10 cellular contexts compared by ENCODE assay signal in the genomic region with DNA sequence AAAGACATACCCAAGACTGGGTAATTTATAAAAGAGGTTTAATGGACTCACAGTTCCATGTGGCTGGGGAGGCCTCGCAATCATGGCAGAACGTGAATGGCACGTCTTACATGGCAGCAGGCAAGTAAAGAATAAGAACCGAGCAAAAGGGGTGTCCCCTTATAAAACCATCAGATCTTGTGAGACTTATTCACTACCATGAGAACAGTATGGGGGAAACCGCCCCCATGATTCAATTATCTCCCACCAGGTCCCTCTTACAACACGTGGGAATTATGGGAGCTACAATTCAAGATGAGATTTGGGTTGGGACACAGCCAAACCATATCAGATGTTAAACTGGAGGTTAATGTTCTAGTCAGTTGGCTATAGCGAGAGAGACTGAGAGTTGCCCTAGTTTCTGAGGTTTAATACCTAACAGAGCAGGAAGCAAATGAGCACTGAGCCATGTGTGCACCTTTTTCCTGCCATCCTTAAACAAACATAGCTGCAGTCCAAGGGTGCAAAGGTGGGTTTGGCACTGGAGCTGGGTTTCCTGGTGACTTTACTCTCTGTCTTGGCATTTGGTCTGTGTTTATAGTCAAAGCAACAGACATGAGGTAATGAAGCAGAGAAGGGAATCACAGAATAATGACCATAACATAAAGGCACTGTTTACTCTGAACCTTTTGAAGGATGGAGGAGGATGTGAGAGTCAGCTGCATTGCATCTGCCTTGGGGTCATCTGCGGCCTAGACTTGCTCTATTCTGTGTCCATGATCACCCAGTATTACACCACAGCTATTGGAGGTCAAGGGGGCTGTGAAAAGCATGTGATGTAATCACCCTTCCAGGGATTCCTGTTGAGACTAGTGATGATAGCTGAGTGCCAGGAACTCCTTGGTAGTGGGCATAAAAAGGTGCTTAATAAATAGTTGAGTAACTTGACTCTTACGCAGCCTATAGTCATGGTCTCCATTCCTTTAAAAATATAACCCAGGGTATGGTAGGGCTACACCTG.
DNase-seq lines count a peak whose midpoint lies in the region; ATAC-seq and TF ChIP-seq lines count a peak whose summit lies in the region.
"Had no signal": no experiment of that assay in that cellular context is flagged by ENCODE, and none has a peak within 500 bp of the region (broad histone marks: within the 10 kb centered on the region; RNA-seq: fewer than 3 reads in every experiment).

No MANE protein-coding gene starts in this region.

- H3K27ac Mint-ChIP-seq in stimulated activated memory B cell treated with anti-CD40 and anti-IgM and Interleukin-4, amounts not matched to agents 10 μg/mL and 1 μg/mL and 100 μg/mL, for 72 hours = no peak overlapping the region

- H3K36me3 Mint-ChIP-seq in stimulated activated memory B cell treated with anti-CD40 and anti-IgM and Interleukin-4, amounts not matched to agents 10 μg/mL and 1 μg/mL and 100 μg/mL, for 72 hours = no peaks in the 10 kb centered on the region

- H3K27ac ChIP-seq in esophagus squamous epithelium = peak overlapping the region; percentile 15 to 85 (median 61)
- peak overlapping the region in 11 of 21 experiments; percentile 12 to 86 (median 67) for H3K27ac ChIP-seq in skin epidermis
- no peak overlapping the region for H3K27ac ChIP-seq in Karpas-422 (ENCODE audit: low read length)

- DNase-seq in NCI-H2196 treated with DMSO at 0.1 percent for 48 hours (lab: John Stamatoyannopoulos, UW; ENCODE audit: unreplicated experiment) (peak; percentile 19), esophagus squamous epithelium (lab: John Stamatoyannopoulos, UW) (no peak), NCI-H510A (lab: John Stamatoyannopoulos, UW) (no peak), NOMO-1 treated with dmso at 0.1 percent for 144 hours (lab: John Stamatoyannopoulos, UW; ENCODE audit: unreplicated experiment) (no peak), Karpas-422 (no peak)
- DNase-seq: Kasumi-1, SW 1271 had no signal

- no peak overlapping the region for H3K4me3 ChIP-seq in esophagus squamous epithelium
- no peak overlapping the region for H3K4me3 ChIP-seq in skin epidermis
- no peak overlapping the region for H3K4me3 ChIP-seq in Karpas-422 (ENCODE audit: low read length)

- H3K9me2 ChIP-seq in Karpas-422 (replicated peaks; ENCODE audit: insufficient read depth, low read length) = no peaks in the 10 kb centered on the region

- H3K27me3 Mint-ChIP-seq in stimulated activated memory B cell treated with anti-CD40 and anti-IgM and Interleukin-4, amounts not matched to agents 10 μg/mL and 1 μg/mL and 100 μg/mL, for 72 hours = peaks cover 22% of the 10 kb centered on the region

- TF ChIP-seq POLR2A in esophagus squamous epithelium (IDR thresholded peaks at IDR 0.05) = no peak

- intact Hi-C loops in esophagus squamous epithelium (cut with DNase I) = no loop called here

- H3K79me2 ChIP-seq in Karpas-422 (ENCODE audit: low read length) = no peaks in the 10 kb centered on the region

- H3K4me2 ChIP-seq in Karpas-422 (ENCODE audit: low read depth, low read length, poor library complexity, severe bottlenecking) = no peak overlapping the region

- H3K9me3 Mint-ChIP-seq in stimulated activated memory B cell treated with anti-CD40 and anti-IgM and Interleukin-4, amounts not matched to agents 10 μg/mL and 1 μg/mL and 100 μg/mL, for 72 hours = no peaks in the 10 kb centered on the region

- no peak overlapping the region for H3K4me3 Mint-ChIP-seq in stimulated activated memory B cell treated with anti-CD40 and anti-IgM and Interleukin-4, amounts not matched to agents 10 μg/mL and 1 μg/mL and 100 μg/mL, for 72 hours

- peaks cover 7 to 42% (median 14%) of the 10 kb centered on the region in 3 donors for H3K4me1 ChIP-seq in esophagus squamous epithelium
- no peaks in the 10 kb centered on the region for H3K4me1 ChIP-seq in Karpas-422 (ENCODE audit: low read length)

- no peaks in the 10 kb centered on the region for H3K4me1 Mint-ChIP-seq in stimulated activated memory B cell treated with anti-CD40 and anti-IgM and Interleukin-4, amounts not matched to agents 10 μg/mL and 1 μg/mL and 100 μg/mL, for 72 hours

- no peak for TF ChIP-seq CTCF in esophagus squamous epithelium (IDR thresholded peaks at IDR 0.05)

- H3K27me3 ChIP-seq in esophagus squamous epithelium (no peaks in the 10 kb centered on the region), Karpas-422 (ENCODE audit: low read length) (no peaks in the 10 kb centered on the region)

- no peak overlapping the region for H3K9ac ChIP-seq in Karpas-422 (ENCODE audit: low read length)

- no peaks in the 10 kb centered on the region for H3K36me3 ChIP-seq in esophagus squamous epithelium
- H3K36me3 ChIP-seq in Karpas-422 (ENCODE audit: insufficient read depth, low read length) = no peaks in the 10 kb centered on the region

- ATAC-seq in GM21390 (IDR thresholded peaks at IDR 0.05; ENCODE audit: unreplicated experiment) = peak; percentile 49
- no peak for ATAC-seq in stimulated activated memory B cell treated with anti-CD40 and anti-IgM and Interleukin-4, amounts not matched to agents 10 μg/mL and 1 μg/mL and 100 μg/mL, for 72 hours

- H3K9me3 ChIP-seq in esophagus squamous epithelium (no peaks in the 10 kb centered on the region), Karpas-422 (ENCODE audit: low read length) (no peaks in the 10 kb centered on the region)

- no peaks in the 10 kb centered on the region for H4K20me1 ChIP-seq in Karpas-422 (ENCODE audit: insufficient read depth, low read depth, low read length)

- WGBS in esophagus squamous epithelium, 2 donors = 58 to 64% methylated on average over 9 of the region's 9 CpGs

- no peak overlapping the region for H2AFZ ChIP-seq in Karpas-422 (ENCODE audit: low read length)
